15 cellular contexts compared by ENCODE assay signal in genomic region chr21:45306453-45306831, GRCh38. TPM values are rescaled to one million over a fixed set of nuclear protein-coding genes. Genes with fewer than 3 reads are reported as not detected.
DNase-seq lines count a peak whose midpoint lies in the region; ATAC-seq and TF ChIP-seq lines count a peak whose summit lies in the region.
"Had no signal": no experiment of that assay in that cellular context is flagged by ENCODE, and none has a peak within 500 bp of the region (broad histone marks: within the 10 kb centered on the region; RNA-seq: fewer than 3 reads in every experiment).

No MANE protein-coding gene starts in this region.

- DNase-seq in SJCRH30 = no peak
- DNase-seq in fibroblast of lung (ENCODE audit: low read depth in 2 of 2) = no peak
- DNase-seq in nephron progenitor cell = peak; percentile 5
- DNase-seq in substantia nigra (lab: John Stamatoyannopoulos, UW) = no peak
- no peak for DNase-seq in glutamatergic neuron
- DNase-seq in AG20443 (ENCODE audit: low spot score) = no peak
- DNase-seq in COLO668 (lab: John Stamatoyannopoulos, UW; ENCODE audit: unreplicated experiment) = no peak
- DNase-seq: activated CD4-positive, alpha-beta memory T cell treated with anti-CD3 and anti-CD28 coated beads for 36 hours; activated naive CD4-positive, alpha-beta T cell treated with anti-CD3 and anti-CD28 coated beads, Interleukin-2, amount 10 ng/mL, durations not matched to agents 7 days and 5 days; dermis blood vessel endothelial cell; GDM1; T-helper 2 cell had no signal

- no peaks in the 10 kb centered on the region for H4K20me1 ChIP-seq in fibroblast of lung (ENCODE audit: control insufficient read depth, extremely low read depth, insufficient read depth, low read length)

- H3K36me3 ChIP-seq in SJCRH30 = no peaks in the 10 kb centered on the region
- H3K36me3 ChIP-seq in fibroblast of lung (ENCODE audit: control insufficient read depth, insufficient read depth, low read length) = no peaks in the 10 kb centered on the region

- H3K4me2 ChIP-seq in fibroblast of lung (ENCODE audit: extremely low read depth, insufficient read depth, low read length) = no peak overlapping the region

- H3K27ac ChIP-seq in SJCRH30 = peak overlapping the region; percentile 97
- peak overlapping the region; percentile 74 for H3K27ac ChIP-seq in fibroblast of lung (ENCODE audit: insufficient read depth, low read length)
- H3K27ac ChIP-seq in substantia nigra (ENCODE audit: low read depth, low read length, poor library complexity, severe bottlenecking) = peak overlapping the region; percentile 74
- H3K27ac ChIP-seq: C4-2B, HL-60 had no signal

- H3K4me1 Mint-ChIP-seq in nephron progenitor cell = peaks cover 62% of the 10 kb centered on the region
- H3K4me1 Mint-ChIP-seq in glutamatergic neuron (ENCODE audit: low read depth, unreplicated experiment) = no peaks in the 10 kb centered on the region

- no peak for ATAC-seq in GM18858 (IDR thresholded peaks at IDR 0.05; ENCODE audit: unreplicated experiment)

- H3K9ac ChIP-seq in fibroblast of lung (ENCODE audit: insufficient read depth, low read length) = peak overlapping the region; percentile 70

- H3K27ac Mint-ChIP-seq in nephron progenitor cell (no peak overlapping the region), glutamatergic neuron (ENCODE audit: unreplicated experiment) (no peak overlapping the region)
- H3K27ac Mint-ChIP-seq: activated CD4-positive, alpha-beta memory T cell treated with anti-CD3 and anti-CD28 coated beads for 36 hours; activated naive CD4-positive, alpha-beta T cell treated with anti-CD3 and anti-CD28 coated beads, Interleukin-2, amount 10 ng/mL, durations not matched to agents 7 days and 5 days had no signal

- H3K36me3 Mint-ChIP-seq in nephron progenitor cell (ENCODE audit: low read depth) (no peaks in the 10 kb centered on the region), glutamatergic neuron (ENCODE audit: unreplicated experiment) (peaks cover 3% of the 10 kb centered on the region)
- H3K36me3 Mint-ChIP-seq: activated CD4-positive, alpha-beta memory T cell treated with anti-CD3 and anti-CD28 coated beads for 36 hours; activated naive CD4-positive, alpha-beta T cell treated with anti-CD3 and anti-CD28 coated beads, Interleukin-2, amount 10 ng/mL, durations not matched to agents 7 days and 5 days had no signal

- no peak overlapping the region for H3K4me3 ChIP-seq in SJCRH30
- H3K4me3 ChIP-seq in fibroblast of lung (replicated peaks in 1 of 4; ENCODE audit: control extremely low read depth in 1 of 4, insufficient read depth in 1 of 4, low read depth in 3 of 4, low read length in 4 of 4) = no peak overlapping the region

- H3K27me3 Mint-ChIP-seq in nephron progenitor cell (ENCODE audit: low read depth, poor library complexity) = peaks cover 21% of the 10 kb centered on the region
- H3K27me3 Mint-ChIP-seq in glutamatergic neuron (ENCODE audit: unreplicated experiment) = peaks cover 4% of the 10 kb centered on the region

- TF ChIP-seq CTCF in fibroblast of lung (conservative IDR thresholded peaks at IDR 0.05 in 1 of 2, IDR thresholded peaks at IDR 0.05 in 1 of 2; ENCODE audit: low read depth in 1 of 2, low read length in 2 of 2) (no peak), nephron progenitor cell (IDR thresholded peaks at IDR 0.05) (no peak), glutamatergic neuron (IDR thresholded peaks at IDR 0.05; ENCODE audit: partially characterized antibody, unreplicated experiment) (no peak)

- H3K4me1 ChIP-seq in SJCRH30 = peaks cover 61% of the 10 kb centered on the region
- H3K4me1 ChIP-seq in fibroblast of lung (ENCODE audit: control insufficient read depth, extremely low read depth, insufficient read depth, low read length) = peaks cover 33% of the 10 kb centered on the region

- H3K79me2 ChIP-seq in fibroblast of lung (ENCODE audit: control insufficient read depth, insufficient read depth, low read length) = no peaks in the 10 kb centered on the region

- H3K9me3 ChIP-seq in SJCRH30 (replicated peaks) (no peaks in the 10 kb centered on the region), fibroblast of lung (ENCODE audit: control insufficient read depth, insufficient read depth, low read depth, low read length) (no peaks in the 10 kb centered on the region)

- H2AFZ ChIP-seq in fibroblast of lung (ENCODE audit: low read length) = no peak overlapping the region

- no peaks in the 10 kb centered on the region for H3K9me3 Mint-ChIP-seq in nephron progenitor cell
- H3K9me3 Mint-ChIP-seq in glutamatergic neuron (ENCODE audit: unreplicated experiment) = peaks cover 3% of the 10 kb centered on the region
- H3K9me3 Mint-ChIP-seq: activated CD4-positive, alpha-beta memory T cell treated with anti-CD3 and anti-CD28 coated beads for 36 hours; activated naive CD4-positive, alpha-beta T cell treated with anti-CD3 and anti-CD28 coated beads, Interleukin-2, amount 10 ng/mL, durations not matched to agents 7 days and 5 days had no signal

- H3K27me3 ChIP-seq in SJCRH30 = no peaks in the 10 kb centered on the region
- no peaks in the 10 kb centered on the region for H3K27me3 ChIP-seq in fibroblast of lung (ENCODE audit: control insufficient read depth, insufficient read depth, low read length)

- H3K4me3 Mint-ChIP-seq in nephron progenitor cell (peak overlapping the region; percentile 38), glutamatergic neuron (ENCODE audit: unreplicated experiment) (no peak overlapping the region)
- H3K4me3 Mint-ChIP-seq: activated CD4-positive, alpha-beta memory T cell treated with anti-CD3 and anti-CD28 coated beads for 36 hours; activated naive CD4-positive, alpha-beta T cell treated with anti-CD3 and anti-CD28 coated beads, Interleukin-2, amount 10 ng/mL, durations not matched to agents 7 days and 5 days had no signal

RNA-seq across cellular contexts. Expression of gene POFUT2, which starts 18.7 kb away (rescaled TPM):
- total RNA-seq in SJCRH30 (2014; rRNA removed; shearing (Covaris generic)) = 15.2 and 16.5 TPM in 2 replicates
- total RNA-seq in fibroblast of lung = 34.2 and 56.0 TPM in 2 replicates
- 39.3 and 60.3 TPM in 2 replicates for polyA plus RNA-seq in fibroblast of lung
- 44.4 and 66.5 TPM in 2 replicates for polyA plus RNA-seq in fibroblast of lung (2012)
- 24.8 and 27.4 TPM in 2 replicates for polyA minus RNA-seq in fibroblast of lung (ENCODE audit: low replicate concordance)
- total RNA-seq in glutamatergic neuron (ENCODE audit: unreplicated experiment) = 31.9 TPM
